8 cellular contexts compared by ENCODE assay signal in genomic region chr12:47306733-47307679, GRCh38.
DNase-seq lines count a peak whose midpoint lies in the region; ATAC-seq and TF ChIP-seq lines count a peak whose summit lies in the region.
"Not testable (repeated sequence)": the region's sequence is repeated elsewhere in the genome, so short reads cannot be mapped to it uniquely, and the experiment has no call there.

No MANE protein-coding gene starts in this region.

- H3K36me3 Mint-ChIP-seq in CD4-positive, alpha-beta T cell (ENCODE audit: low read depth) = peaks cover 57% of the 10 kb centered on the region
- H3K36me3 Mint-ChIP-seq in activated T-cell treated with anti-CD3 and anti-CD28 coated beads, Interleukin-2, amount 50 U/mL, for 24 hours (ENCODE audit: low read depth) = peaks cover 68% of the 10 kb centered on the region
- not testable (repeated sequence) for H3K36me3 Mint-ChIP-seq in central memory CD8-positive, alpha-beta T cell (ENCODE audit: insufficient read depth)

- H2BK120ac ChIP-seq in trophoblast cell (ENCODE audit: insufficient read depth, low read length, poor library complexity) = not testable (repeated sequence)

- peak overlapping the region; percentile 38 for H3K27ac ChIP-seq in CD4-positive, alpha-beta T cell (ENCODE audit: low read depth, low read length)
- not testable (repeated sequence) for H3K27ac ChIP-seq in trophoblast cell (ENCODE audit: low read depth, low read length)

- peaks cover 38% of the 10 kb centered on the region for H3K4me1 Mint-ChIP-seq in CD4-positive, alpha-beta T cell (ENCODE audit: low read depth)
- H3K4me1 Mint-ChIP-seq in activated T-cell treated with anti-CD3 and anti-CD28 coated beads, Interleukin-2, amount 50 U/mL, for 24 hours (ENCODE audit: low read depth) = peaks cover 82% of the 10 kb centered on the region
- H3K4me1 Mint-ChIP-seq in central memory CD8-positive, alpha-beta T cell = peaks cover 34% of the 10 kb centered on the region

- not testable (repeated sequence) for H3K4ac ChIP-seq in trophoblast cell (ENCODE audit: low read depth, low read length)

- not testable (repeated sequence) for H3K9ac ChIP-seq in trophoblast cell (ENCODE audit: low read length)

- not testable (repeated sequence) for H3K36me3 ChIP-seq in trophoblast cell (ENCODE audit: control insufficient read depth in 1 of 2, insufficient read depth in 2 of 2, low read length in 2 of 2)

- H3K18ac ChIP-seq in trophoblast cell (ENCODE audit: low read length) = not testable (repeated sequence)

- H3K79me1 ChIP-seq in trophoblast cell (ENCODE audit: low read length) = not testable (repeated sequence)

- H4K12ac ChIP-seq in trophoblast cell (ENCODE audit: low read depth, low read length) = not testable (repeated sequence)

- H3K79me2 ChIP-seq in trophoblast cell (ENCODE audit: control insufficient read depth, insufficient read depth, low read length, poor library complexity) = not testable (repeated sequence)

- H2AK5ac ChIP-seq in trophoblast cell (ENCODE audit: low read length) = not testable (repeated sequence)

- H2BK12ac ChIP-seq in trophoblast cell (ENCODE audit: low read length) = peak overlapping the region; percentile 29

- not testable (repeated sequence) for H3K4me3 ChIP-seq in trophoblast cell (ENCODE audit: low read depth, low read length)

- POLR2A ChIA-PET in CD4-positive, alpha-beta T cell (lab: Charles Lee) = interaction anchor here (0.6 to 2.4 kb wide), 32 partner anchors 11 to 344 kb away, joined by 3 to 38 read pairs (median 6); partner anchors contain the start of genes AMIGO2 and PCED1B

- not testable (repeated sequence) for H3K9me3 Mint-ChIP-seq in CD4-positive, alpha-beta T cell; central memory CD8-positive, alpha-beta T cell
- H3K9me3 Mint-ChIP-seq in activated T-cell treated with anti-CD3 and anti-CD28 coated beads, Interleukin-2, amount 50 U/mL, for 24 hours = peaks cover 44% of the 10 kb centered on the region

- H3K9me3 ChIP-seq in CD4-positive, alpha-beta T cell (ENCODE audit: control insufficient read depth, low read length); trophoblast cell (ENCODE audit: insufficient read depth, low read depth, low read length): not testable (repeated sequence)

- H4K91ac ChIP-seq in trophoblast cell (ENCODE audit: low read depth, low read length) = not testable (repeated sequence)

- H3K4me2 ChIP-seq in trophoblast cell (ENCODE audit: low read length) = not testable (repeated sequence)

- TF ChIP-seq CTCF in CD4-positive, alpha-beta T cell (IDR thresholded peaks at IDR 0.05) = not testable (repeated sequence)

- H2AFZ ChIP-seq in trophoblast cell (ENCODE audit: insufficient read depth, low read length, poor library complexity) = not testable (repeated sequence)

- not testable (repeated sequence) for H3K23ac ChIP-seq in trophoblast cell (ENCODE audit: low read length)

- ATAC-seq in CD4-positive, alpha-beta T cell (ENCODE audit: poor library complexity) = peak; percentile 55
- peak; percentile 25 for ATAC-seq in GM21717 (IDR thresholded peaks at IDR 0.05; ENCODE audit: unreplicated experiment)
- peak; percentile 38 for ATAC-seq in HG03354 (IDR thresholded peaks at IDR 0.05; ENCODE audit: poor library complexity, severe bottlenecking, unreplicated experiment)
- ATAC-seq in central memory CD8-positive, alpha-beta T cell (replicated peaks; ENCODE audit: extremely low read depth, poor library complexity, severe bottlenecking) = peak; percentile 37

- peak overlapping the region; percentile 93 for H3K27ac Mint-ChIP-seq in CD4-positive, alpha-beta T cell
- peak overlapping the region; percentile 92 for H3K27ac Mint-ChIP-seq in activated T-cell treated with anti-CD3 and anti-CD28 coated beads, Interleukin-2, amount 50 U/mL, for 24 hours
- peak overlapping the region; percentile 22 for H3K27ac Mint-ChIP-seq in central memory CD8-positive, alpha-beta T cell (ENCODE audit: low read depth)

- not testable (repeated sequence) for H3K14ac ChIP-seq in trophoblast cell (ENCODE audit: low read length)

- not testable (repeated sequence) for H3K4me1 ChIP-seq in trophoblast cell (ENCODE audit: control insufficient read depth in 1 of 2, insufficient read depth in 2 of 2, low read length in 2 of 2)

- H3K27me3 Mint-ChIP-seq in CD4-positive, alpha-beta T cell; activated T-cell treated with anti-CD3 and anti-CD28 coated beads, Interleukin-2, amount 50 U/mL, for 24 hours; central memory CD8-positive, alpha-beta T cell: not testable (repeated sequence)

- H2BK5ac ChIP-seq in trophoblast cell (ENCODE audit: low read depth, low read length, poor library complexity) = not testable (repeated sequence)

- intact Hi-C loops in CD4-positive, alpha-beta T cell (cut with DNase I, micrococcal nuclease) = loop anchor here (1.0 to 10.0 kb wide), 10 partner anchors 8 to 1235 kb away; partner anchors contain the start of genes AMIGO2 (in 2 of the 2) and PCED1B (in 2 of the 2)

- peak; percentile 37 to 73 (median 54) for DNase-seq in CD4-positive, alpha-beta T cell
- DNase-seq in UCSD-AML1 (lab: John Stamatoyannopoulos, UW; ENCODE audit: unreplicated experiment) = peak; percentile 28
- DNase-seq in activated T-cell treated with anti-CD3 and anti-CD28 coated beads, Interleukin-2, amount 50 U/mL, for 24 hours = peak; percentile 79
- not testable (repeated sequence) for DNase-seq in central memory CD8-positive, alpha-beta T cell (ENCODE audit: low spot score in 2 of 2); trophoblast cell
- DNase-seq in stimulated activated CD8-positive, alpha-beta memory T cell treated with anti-CD3 and anti-CD28 coated beads, Interleukin-4, amount 100 ng/mL, for 4 hours (ENCODE audit: low read depth in 2 of 2, low spot score in 1 of 2) = peak; percentile 33 to 43

- not testable (repeated sequence) for H3K27me3 ChIP-seq in CD4-positive, alpha-beta T cell (ENCODE audit: control insufficient read depth, insufficient read depth, low read length); trophoblast cell (ENCODE audit: insufficient read depth, low read length)

- H4K8ac ChIP-seq in trophoblast cell (ENCODE audit: low read depth, low read length) = not testable (repeated sequence)

- no CpG with 5 or more reads among the region's 25 CpGs for WGBS in trophoblast cell (ENCODE audit: extremely low coverage, insufficient coverage, insufficient read length)

- peak overlapping the region; percentile 93 for H3K4me3 Mint-ChIP-seq in CD4-positive, alpha-beta T cell
- peak overlapping the region; percentile 77 for H3K4me3 Mint-ChIP-seq in activated T-cell treated with anti-CD3 and anti-CD28 coated beads, Interleukin-2, amount 50 U/mL, for 24 hours
- peak overlapping the region; percentile 74 for H3K4me3 Mint-ChIP-seq in central memory CD8-positive, alpha-beta T cell

- CTCF ChIA-PET in CD4-positive, alpha-beta T cell (lab: Charles Lee) = interaction anchor here (1.0 to 2.1 kb wide), 6 partner anchors 30 to 274 kb away, joined by 3 to 19 read pairs (median 4); no protein-coding TSS in a partner anchor

Comparison
In these comparisons a context has a peak if more than half of its experiments do, and no peak if none do; other contexts are left out.
1. H3K27ac Mint-ChIP-seq: peak in every context shown above with its lines; median percentile 93 in CD4-positive, alpha-beta T cell; 92 in activated T-cell treated with anti-CD3 and anti-CD28 coated beads, Interleukin-2, amount 50 U/mL, for 24 hours; 22 in central memory CD8-positive, alpha-beta T cell.